Comparison of ENCODE assay signal across 9 cellular contexts in the genomic region with DNA sequence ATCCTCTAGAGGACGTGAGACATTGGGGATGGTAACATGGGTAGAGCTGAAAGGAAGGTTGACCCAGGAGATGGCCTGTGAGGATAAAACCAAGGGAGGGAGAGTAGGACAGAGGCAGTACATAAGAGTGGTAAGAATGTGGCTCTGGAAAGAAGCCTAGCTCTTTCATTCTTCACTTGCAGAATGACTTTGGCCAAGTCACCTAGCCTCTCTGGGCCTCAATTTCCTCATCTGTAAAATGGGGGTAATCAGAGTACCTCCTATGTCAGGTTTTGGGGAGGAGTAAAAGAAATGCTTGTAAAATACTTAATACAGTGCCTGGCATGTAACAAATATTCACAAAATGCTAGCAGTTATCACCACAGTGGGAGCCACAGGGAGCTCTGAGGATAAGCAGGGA. TPM values are rescaled to one million over a fixed set of nuclear protein-coding genes. Genes with fewer than 3 reads are reported as not detected.
A peak's percentile ranks its signal among the peaks of the same experiment; 100 is the strongest.
DNase-seq lines count a peak whose midpoint lies in the region; ATAC-seq and TF ChIP-seq lines count a peak whose summit lies in the region.
"Had no signal": no experiment of that assay in that cellular context is flagged by ENCODE, and none has a peak within 500 bp of the region (broad histone marks: within the 10 kb centered on the region; RNA-seq: fewer than 3 reads in every experiment).

No MANE protein-coding gene starts in this region.

- H3K9ac ChIP-seq in DND-41 (ENCODE audit: low read depth, low read length) = peak overlapping the region; percentile 60; the same call in 1 of the 2 replicates
- H3K9ac ChIP-seq in trophoblast cell (ENCODE audit: low read length) = no peak overlapping the region

- H3K27ac ChIP-seq in DND-41 (ENCODE audit: low read length) = no peak overlapping the region
- H3K27ac ChIP-seq in RWPE2 (ENCODE audit: poor library complexity, severe bottlenecking) = peak overlapping the region; percentile 97
- H3K27ac ChIP-seq in esophagus (ENCODE audit: low read depth in 2 of 2, low read length in 1 of 2) = peak overlapping the region; percentile 98 to 100
- peak overlapping the region; percentile 99 for H3K27ac ChIP-seq in trophoblast cell (ENCODE audit: low read depth, low read length)

- ATAC-seq in DND-41 (ENCODE audit: insufficient read depth, low read depth) (no peak), RWPE2 (ENCODE audit: low read depth) (no peak), GM19455 (IDR thresholded peaks at IDR 0.05; ENCODE audit: unreplicated experiment) (no peak)

- H3K4me1 ChIP-seq in DND-41 (ENCODE audit: insufficient read depth, low read length) = peaks cover 82% of the 10 kb centered on the region
- H3K4me1 ChIP-seq in RWPE2 (ENCODE audit: insufficient read depth, poor library complexity, severe bottlenecking) = peaks cover 21% of the 10 kb centered on the region
- peaks cover 11 to 25% of the 10 kb centered on the region in 2 donors for H3K4me1 ChIP-seq in esophagus (ENCODE audit: control insufficient read depth in 2 of 2, insufficient read depth in 2 of 2, low read length in 1 of 2)
- H3K4me1 ChIP-seq in trophoblast cell (ENCODE audit: control insufficient read depth in 1 of 2, insufficient read depth in 2 of 2, low read length in 2 of 2) = peaks cover 33 to 34% of the 10 kb centered on the region in 2 experiments

- H2AFZ ChIP-seq in DND-41 (ENCODE audit: low read depth, low read length) (no peak overlapping the region), trophoblast cell (ENCODE audit: insufficient read depth, low read length, poor library complexity) (no peak overlapping the region)

- no peak overlapping the region for H2BK5ac ChIP-seq in trophoblast cell (ENCODE audit: low read depth, low read length, poor library complexity)

- peaks cover 33% of the 10 kb centered on the region for H4K20me1 ChIP-seq in DND-41 (ENCODE audit: insufficient read depth, low read length)

- peaks cover 45% of the 10 kb centered on the region for H3K79me1 ChIP-seq in trophoblast cell (ENCODE audit: low read length)

- no peak overlapping the region for H4K91ac ChIP-seq in trophoblast cell (ENCODE audit: low read depth, low read length)

- TF ChIP-seq CTCF in DND-41 (IDR thresholded peaks at IDR 0.05; ENCODE audit: borderline replicate concordance, extremely low read depth, low read length, poor library complexity, severe bottlenecking) = no peak
- TF ChIP-seq CTCF in RWPE2 (IDR thresholded peaks at IDR 0.05; ENCODE audit: poor library complexity, severe bottlenecking) = no peak

- H3K23ac ChIP-seq in trophoblast cell (ENCODE audit: low read length) = no peak overlapping the region

- DNase-seq in DND-41 = no peak
- DNase-seq in RWPE2 (ENCODE audit: low spot score) = no peak
- DNase-seq in trophoblast cell = no peak
- DNase-seq in NCI-H510A (lab: John Stamatoyannopoulos, UW) = no peak
- no peak for DNase-seq in stimulated activated CD4-positive, alpha-beta T cell treated with anti-CD3 and anti-CD28 coated beads, Interleukin-12 subunit alpha, Interleukin-12 subunit beta, amount 100 ng/mL, for 4 hours
- DNase-seq in EL = no peak
- DNase-seq: NCI-H1417 treated with DMSO at 0.1 percent for 48 hours had no signal

- no peak overlapping the region for H3K18ac ChIP-seq in trophoblast cell (ENCODE audit: low read length)

- H3K14ac ChIP-seq in trophoblast cell (ENCODE audit: low read length) = no peak overlapping the region

- no peak overlapping the region for H3K4ac ChIP-seq in trophoblast cell (ENCODE audit: low read depth, low read length)

- peak overlapping the region; percentile 95 for H3K4me2 ChIP-seq in DND-41 (ENCODE audit: insufficient read depth, low read length)
- peak overlapping the region; percentile 98 for H3K4me2 ChIP-seq in trophoblast cell (ENCODE audit: low read length)

- WGBS in esophagus, 2 donors = 64 to 67% methylated on average over 1 of the region's 1 CpG
- no CpG with 5 or more reads among the region's 1 CpG for WGBS in trophoblast cell (ENCODE audit: extremely low coverage, insufficient coverage, insufficient read length)

- H2BK120ac ChIP-seq in trophoblast cell (ENCODE audit: insufficient read depth, low read length, poor library complexity) = no peak overlapping the region

- H4K12ac ChIP-seq in trophoblast cell (ENCODE audit: low read depth, low read length) = no peak overlapping the region

- H2BK12ac ChIP-seq in trophoblast cell (ENCODE audit: low read length) = no peak overlapping the region

- H3K9me3 ChIP-seq in DND-41 (ENCODE audit: insufficient read depth, low read length, severe bottlenecking) = no peaks in the 10 kb centered on the region
- H3K9me3 ChIP-seq in RWPE2 (ENCODE audit: severe bottlenecking) = no peaks in the 10 kb centered on the region
- no peaks in the 10 kb centered on the region for H3K9me3 ChIP-seq in esophagus (ENCODE audit: control insufficient read depth in 2 of 2, insufficient read depth in 1 of 2, low read depth in 1 of 2, low read length in 1 of 2)
- H3K9me3 ChIP-seq in trophoblast cell (ENCODE audit: insufficient read depth, low read depth, low read length) = peaks cover 3% of the 10 kb centered on the region

- H2AK5ac ChIP-seq in trophoblast cell (ENCODE audit: low read length) = no peak overlapping the region

- peaks cover 49% of the 10 kb centered on the region for H3K27me3 ChIP-seq in DND-41 (ENCODE audit: insufficient read depth, low read length, poor library complexity)
- no peaks in the 10 kb centered on the region for H3K27me3 ChIP-seq in RWPE2 (ENCODE audit: insufficient read depth, poor library complexity, severe bottlenecking)
- no peaks in the 10 kb centered on the region for H3K27me3 ChIP-seq in esophagus (ENCODE audit: control insufficient read depth in 1 of 2, insufficient read depth in 2 of 2, low read length in 2 of 2)
- no peaks in the 10 kb centered on the region for H3K27me3 ChIP-seq in trophoblast cell (ENCODE audit: insufficient read depth, low read length)

- H4K8ac ChIP-seq in trophoblast cell (ENCODE audit: low read depth, low read length) = no peak overlapping the region

- H3K79me2 ChIP-seq in DND-41 (ENCODE audit: insufficient read depth, low read length) (no peaks in the 10 kb centered on the region; the same call in 1 of the 2 replicates), trophoblast cell (ENCODE audit: control insufficient read depth, insufficient read depth, low read length, poor library complexity) (peaks cover 33% of the 10 kb centered on the region)

- H3K36me3 ChIP-seq in DND-41 (ENCODE audit: insufficient read depth, low read length) (peaks cover 5% of the 10 kb centered on the region; the same call in 1 of the 2 replicates), RWPE2 (ENCODE audit: low read depth) (peaks cover 20% of the 10 kb centered on the region), esophagus (ENCODE audit: control insufficient read depth in 2 of 2, insufficient read depth in 2 of 2, low read length in 1 of 2) (peaks cover 0 to 4% of the 10 kb centered on the region in 2 donors), trophoblast cell (ENCODE audit: control insufficient read depth in 1 of 2, insufficient read depth in 2 of 2, low read length in 2 of 2) (peaks cover 13 to 19% of the 10 kb centered on the region in 2 experiments)

- peak overlapping the region in 1 of 2 experiments; percentile 91; a peak in 2 of 4 replicates for H3K4me3 ChIP-seq in DND-41 (ENCODE audit: low read depth in 1 of 2, low read length in 2 of 2)
- H3K4me3 ChIP-seq in RWPE2 (ENCODE audit: severe bottlenecking) = peak overlapping the region; percentile 46
- H3K4me3 ChIP-seq in esophagus (ENCODE audit: low read depth in 1 of 2, low read length in 2 of 2) = no peak overlapping the region
- no peak overlapping the region for H3K4me3 ChIP-seq in trophoblast cell (ENCODE audit: low read depth, low read length)

RNA-seq across cellular contexts. Expression of a gene that starts 6.9 kb away (rescaled TPM):
- 1 to 10 TPM; 5.2 to 9.0 TPM for polyA plus RNA-seq in esophagus
- 34.8 and 36.0 TPM in 2 replicates for polyA plus RNA-seq in trophoblast cell (2013)

RNA-seq across cellular contexts. Expression of a gene that starts 14.0 kb away (rescaled TPM):
- polyA plus RNA-seq in esophagus = 1 to 10 TPM; 8.7 to 9.7 TPM
- polyA plus RNA-seq in trophoblast cell (2013) = 23.8 and 25.6 TPM in 2 replicates

RNA-seq across cellular contexts. Expression of a gene that starts 16.5 kb away (rescaled TPM):
- 100 to 1,000 TPM; 108 to 122 TPM for polyA plus RNA-seq in esophagus
- polyA plus RNA-seq in trophoblast cell (2013) = 73.2 and 77.1 TPM in 2 replicates

RNA-seq across cellular contexts. Expression of a gene that starts 16.9 kb away (rescaled TPM):
- polyA plus RNA-seq in esophagus = 1 to 10 TPM; 4.7 to 6.3 TPM
- 5.2 and 5.7 TPM in 2 replicates for polyA plus RNA-seq in trophoblast cell (2013)

RNA-seq across cellular contexts. Expression of a gene that starts 47.7 kb away (rescaled TPM):
- polyA plus RNA-seq in esophagus = 10 to 100 TPM; 37.2 to 78.7 TPM
- polyA plus RNA-seq in trophoblast cell (2013) = 38.1 and 38.8 TPM in 2 replicates
